Comparison of ENCODE assay signal across 10 cellular contexts in genomic region chr4:186948361-186949291, GRCh38.
A peak's percentile ranks its signal among the peaks of the same experiment; 100 is the strongest.
DNase-seq lines count a peak whose midpoint lies in the region; ATAC-seq and TF ChIP-seq lines count a peak whose summit lies in the region.
"Had no signal": no experiment of that assay in that cellular context is flagged by ENCODE, and none has a peak within 500 bp of the region (broad histone marks: within the 10 kb centered on the region; RNA-seq: fewer than 3 reads in every experiment).

No MANE protein-coding gene starts in this region.

- H3K27ac ChIP-seq in body of pancreas (peak overlapping the region; percentile 67 to 83 (median 78)), mesenchymal stem cell (ENCODE audit: low read length, poor library complexity, severe bottlenecking) (no peak overlapping the region)

- H3K9ac ChIP-seq in mesenchymal stem cell (ENCODE audit: low read length), result peak overlapping the region; percentile 69

- H3K9me3 Mint-ChIP-seq in activated CD4-positive, alpha-beta T cell treated with anti-CD3 and anti-CD28 coated beads, Interleukin-2, amount 10 ng/mL, durations not matched to agents 7 days and 5 days, result peaks cover 5% of the 10 kb centered on the region
- peaks cover 17% of the 10 kb centered on the region for H3K9me3 Mint-ChIP-seq in activated T-helper 17 cell treated with anti-CD3 and anti-CD28 coated beads, Interleukin-2, amount 50 U/mL, for 72 hours

- H2BK12ac ChIP-seq in mesenchymal stem cell (ENCODE audit: low read length in 2 of 2), result peak overlapping the region; percentile 73 to 98

- TF ChIP-seq POLR2A in body of pancreas (IDR thresholded peaks at IDR 0.05), result peak in 1 of 3 donors; percentile 21

- intact Hi-C loops in body of pancreas (cut with DNase I), result no loop called here

- POLR2A ChIA-PET in activated CD4-positive, alpha-beta T cell treated with anti-CD3 and anti-CD28 coated beads, Interleukin-2, amount 10 ng/mL, durations not matched to agents 7 days and 5 days (lab: Charles Lee), result no interaction called here

- H3K4ac ChIP-seq in mesenchymal stem cell (ENCODE audit: low read depth in 1 of 2, low read length in 2 of 2), result peak overlapping the region in 1 of 2 experiments; percentile 82

- H3K4me3 ChIP-seq in body of pancreas, result no peak overlapping the region
- peak overlapping the region in 1 of 2 experiments; percentile 53 for H3K4me3 ChIP-seq in mesenchymal stem cell (ENCODE audit: insufficient read depth in 1 of 2, low read depth in 1 of 2, low read length in 2 of 2)

- H3K4me3 Mint-ChIP-seq in activated CD4-positive, alpha-beta T cell treated with anti-CD3 and anti-CD28 coated beads, Interleukin-2, amount 10 ng/mL, durations not matched to agents 7 days and 5 days, result no peak overlapping the region
- no peak overlapping the region for H3K4me3 Mint-ChIP-seq in activated T-helper 17 cell treated with anti-CD3 and anti-CD28 coated beads, Interleukin-2, amount 50 U/mL, for 72 hours
- H3K4me3 Mint-ChIP-seq: IgD-negative memory B cell had no signal

- no peak overlapping the region for H2BK5ac ChIP-seq in mesenchymal stem cell (ENCODE audit: low read depth, low read length, poor library complexity, severe bottlenecking)

- in situ Hi-C loops in KBM-7 (cut with MboI; ENCODE audit: low pct_unique_long_range_greater_than_20kb, low sequenced_read_pairs), result no loop called here

- DNase-seq in AG08395 (ENCODE audit: low spot score), result peak; percentile 25
- peak; percentile 29 for DNase-seq in KBM-7
- peak; percentile 66 to 87 (median 77) for DNase-seq in body of pancreas
- peak; percentile 85 for DNase-seq in mesenchymal stem cell
- DNase-seq in activated CD4-positive, alpha-beta T cell treated with anti-CD3 and anti-CD28 coated beads, Interleukin-2, amount 10 ng/mL, durations not matched to agents 7 days and 5 days, result no peak
- DNase-seq in GM20000 (ENCODE audit: low spot score), result no peak
- DNase-seq in stimulated activated CD4-positive, alpha-beta T cell treated with anti-CD3 and anti-CD28 coated beads, Interleukin-2, amount 100 ng/mL, for 24 hours, result no peak

- H2AK5ac ChIP-seq in mesenchymal stem cell (ENCODE audit: low read length, severe bottlenecking), result peak overlapping the region; percentile 20

- no peaks in the 10 kb centered on the region for H3K4me1 Mint-ChIP-seq in activated CD4-positive, alpha-beta T cell treated with anti-CD3 and anti-CD28 coated beads, Interleukin-2, amount 10 ng/mL, durations not matched to agents 7 days and 5 days
- H3K4me1 Mint-ChIP-seq in activated T-helper 17 cell treated with anti-CD3 and anti-CD28 coated beads, Interleukin-2, amount 50 U/mL, for 72 hours, result no peaks in the 10 kb centered on the region
- H3K4me1 Mint-ChIP-seq: IgD-negative memory B cell had no signal

- H3K4me2 ChIP-seq in mesenchymal stem cell (ENCODE audit: low read length, poor library complexity, severe bottlenecking), result no peak overlapping the region

- peaks cover 52% of the 10 kb centered on the region for H3K4me1 ChIP-seq in body of pancreas
- peaks cover 13% of the 10 kb centered on the region for H3K4me1 ChIP-seq in mesenchymal stem cell (ENCODE audit: control insufficient read depth, insufficient read depth, low read depth, low read length)

- no peak overlapping the region for H2BK120ac ChIP-seq in mesenchymal stem cell (ENCODE audit: low read depth, low read length)

- CTCF ChIA-PET in activated CD4-positive, alpha-beta T cell treated with anti-CD3 and anti-CD28 coated beads, Interleukin-2, amount 10 ng/mL, durations not matched to agents 7 days and 5 days (lab: Charles Lee), result no interaction called here

- TF ChIP-seq CTCF in body of pancreas (IDR thresholded peaks at IDR 0.05) (peak in 2 of 7 experiments; percentile 14 to 27), GM20000 (IDR thresholded peaks at IDR 0.05; ENCODE audit: extremely low read depth, missing control alignments) (no peak)

- H3K9me3 ChIP-seq in body of pancreas (no peaks in the 10 kb centered on the region), mesenchymal stem cell (ENCODE audit: control insufficient read depth, low read length) (no peaks in the 10 kb centered on the region)

- H3K14ac ChIP-seq in mesenchymal stem cell (ENCODE audit: low read length in 2 of 2), result no peak overlapping the region

- ATAC-seq in body of pancreas, result peak; percentile 37
- ATAC-seq in activated T-helper 17 cell treated with anti-CD3 and anti-CD28 coated beads, Interleukin-2, amount 50 U/mL, for 72 hours (replicated peaks), result no peak
- ATAC-seq: activated naive CD4-positive, alpha-beta T cell treated with anti-CD3 and anti-CD28 coated beads, Interleukin-2, amount 50 U/mL, for 72 hours had no signal

- no peaks in the 10 kb centered on the region for H3K36me3 Mint-ChIP-seq in activated CD4-positive, alpha-beta T cell treated with anti-CD3 and anti-CD28 coated beads, Interleukin-2, amount 10 ng/mL, durations not matched to agents 7 days and 5 days (ENCODE audit: low read depth)
- H3K36me3 Mint-ChIP-seq in activated T-helper 17 cell treated with anti-CD3 and anti-CD28 coated beads, Interleukin-2, amount 50 U/mL, for 72 hours (ENCODE audit: low read depth), result no peaks in the 10 kb centered on the region
- H3K36me3 Mint-ChIP-seq: activated naive CD4-positive, alpha-beta T cell treated with anti-CD3 and anti-CD28 coated beads, Interleukin-2, amount 50 U/mL, for 72 hours; IgD-negative memory B cell had no signal

- H3K18ac ChIP-seq in mesenchymal stem cell (ENCODE audit: low read depth in 1 of 2, low read length in 2 of 2), result peak overlapping the region; percentile 14 to 46

- peak overlapping the region; percentile 78 for H4K91ac ChIP-seq in mesenchymal stem cell (ENCODE audit: low read length)

- H3K27me3 ChIP-seq in body of pancreas (no peaks in the 10 kb centered on the region), mesenchymal stem cell (ENCODE audit: control insufficient read depth in 1 of 2, insufficient read depth in 1 of 2, low read length in 2 of 2) (no peaks in the 10 kb centered on the region)

- no peaks in the 10 kb centered on the region for H3K79me1 ChIP-seq in mesenchymal stem cell (replicated peaks; ENCODE audit: low read length, poor library complexity, severe bottlenecking)

- no peaks in the 10 kb centered on the region for H3K36me3 ChIP-seq in body of pancreas (replicated peaks in 1 of 2; ENCODE audit: insufficient read depth in 1 of 2, low read depth in 2 of 2)
- H3K36me3 ChIP-seq in mesenchymal stem cell (ENCODE audit: control insufficient read depth in 1 of 2, insufficient read depth in 2 of 2, low read depth in 1 of 2, low read length in 2 of 2), result no peaks in the 10 kb centered on the region

- WGBS in body of pancreas, 2 donors, result 26 to 47% methylated on average over 16 of the region's 16 CpGs
- 15% methylated on average over 10 of the region's 16 CpGs for WGBS in mesenchymal stem cell

- H3K27ac Mint-ChIP-seq in activated CD4-positive, alpha-beta T cell treated with anti-CD3 and anti-CD28 coated beads, Interleukin-2, amount 10 ng/mL, durations not matched to agents 7 days and 5 days, result no peak overlapping the region
- H3K27ac Mint-ChIP-seq in activated T-helper 17 cell treated with anti-CD3 and anti-CD28 coated beads, Interleukin-2, amount 50 U/mL, for 72 hours, result no peak overlapping the region
- H3K27ac Mint-ChIP-seq: activated naive CD4-positive, alpha-beta T cell treated with anti-CD3 and anti-CD28 coated beads, Interleukin-2, amount 50 U/mL, for 72 hours; IgD-negative memory B cell had no signal

- H4K8ac ChIP-seq in mesenchymal stem cell (ENCODE audit: low read length), result peak overlapping the region; percentile 85

- no peaks in the 10 kb centered on the region for H3K27me3 Mint-ChIP-seq in activated CD4-positive, alpha-beta T cell treated with anti-CD3 and anti-CD28 coated beads, Interleukin-2, amount 10 ng/mL, durations not matched to agents 7 days and 5 days
- H3K27me3 Mint-ChIP-seq in activated T-helper 17 cell treated with anti-CD3 and anti-CD28 coated beads, Interleukin-2, amount 50 U/mL, for 72 hours, result no peaks in the 10 kb centered on the region
- H3K27me3 Mint-ChIP-seq: IgD-negative memory B cell had no signal

- no peak overlapping the region for H3K23ac ChIP-seq in mesenchymal stem cell (ENCODE audit: low read length in 2 of 2)

- H2AFZ ChIP-seq in mesenchymal stem cell (ENCODE audit: low read depth, low read length), result peak overlapping the region; percentile 6

- peak overlapping the region; percentile 82 for H2BK15ac ChIP-seq in mesenchymal stem cell (ENCODE audit: low read depth, poor library complexity, severe bottlenecking)

Comparison
In these comparisons a context has a peak if more than half of its experiments do, and no peak if none do; other contexts are left out.
1. DNase-seq: peak in AG08395 (single experiment), KBM-7 (single experiment), body of pancreas (4 of 4) and mesenchymal stem cell (single experiment); none in activated CD4-positive, alpha-beta T cell treated with anti-CD3 and anti-CD28 coated beads, Interleukin-2, amount 10 ng/mL, durations not matched to agents 7 days and 5 days (single experiment), GM20000 (single experiment) and stimulated activated CD4-positive, alpha-beta T cell treated with anti-CD3 and anti-CD28 coated beads, Interleukin-2, amount 100 ng/mL, for 24 hours (0 of 2).